20 cellular contexts compared by ENCODE assay signal in the genomic region with DNA sequence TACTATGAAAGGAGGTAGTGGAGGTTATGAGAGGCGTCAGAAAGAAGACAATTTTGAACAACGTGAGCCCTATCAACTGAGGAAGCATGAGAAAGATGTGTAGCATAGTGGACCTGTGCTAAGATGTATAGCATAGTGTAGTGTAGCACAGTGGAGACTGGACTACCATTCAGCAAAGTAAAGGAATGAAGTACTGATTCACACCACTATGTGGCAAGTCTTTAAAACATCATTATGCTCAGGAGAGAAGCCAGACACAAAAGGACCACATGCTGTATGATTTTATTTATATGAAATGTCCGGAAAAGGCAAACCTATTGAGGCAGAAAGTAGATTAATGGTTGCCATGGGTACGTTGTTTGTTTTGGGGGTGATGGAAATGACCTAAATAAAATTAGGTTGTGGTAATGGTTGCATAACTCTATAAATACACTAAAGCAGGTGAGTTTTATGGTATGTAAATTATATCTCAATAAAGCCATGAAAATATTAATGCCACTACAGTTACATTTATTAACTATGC.
"Had no signal": no experiment of that assay in that cellular context is flagged by ENCODE, and none has a peak within 500 bp of the region (broad histone marks: within the 10 kb centered on the region; RNA-seq: fewer than 3 reads in every experiment).

No MANE protein-coding gene starts in this region.

- H3K9me3 ChIP-seq: right lobe of liver, upper lobe of left lung had no signal

- H3K4me3 Mint-ChIP-seq: activated T-cell treated with anti-CD3 and anti-CD28 coated beads, Interleukin-2, amount 50 U/mL, for 24 hours; activated T-helper 17 cell treated with anti-CD3 and anti-CD28 coated beads, Interleukin-2, amount 50 U/mL, for 72 hours; central memory CD8-positive, alpha-beta T cell had no signal

- H3K36me3 ChIP-seq: right lobe of liver, thoracic aorta, upper lobe of left lung had no signal

- H3K4me3 ChIP-seq: right lobe of liver, skin epidermis, thoracic aorta, upper lobe of left lung had no signal

- H3K27ac Mint-ChIP-seq: activated naive CD4-positive, alpha-beta T cell treated with anti-CD3 and anti-CD28 coated beads, Interleukin-2, amount 50 U/mL, for 72 hours; activated T-cell treated with anti-CD3 and anti-CD28 coated beads, Interleukin-2, amount 50 U/mL, for 24 hours; activated T-helper 17 cell treated with anti-CD3 and anti-CD28 coated beads, Interleukin-2, amount 50 U/mL, for 72 hours had no signal

- H3K27ac ChIP-seq: right lobe of liver, skin epidermis, thoracic aorta, upper lobe of left lung, VCaP had no signal

- DNase-seq: activated CD4-positive, alpha-beta T cell treated with anti-CD3 and anti-CD28 coated beads, Interleukin-2, amount 50 U/mL, for 1 hour; activated CD4-positive, CD25-positive, alpha-beta regulatory T cell treated with anti-CD3 and anti-CD28 coated beads, Interleukin-2, amount 50 U/mL, for 72 hours; activated T-cell treated with anti-CD3 and anti-CD28 coated beads, Interleukin-2, amount 50 U/mL, for 24 hours; effector memory CD4-positive, alpha-beta T cell; hippocampal formation; nucleus accumbens; right lobe of liver; stimulated activated CD4-positive, alpha-beta T cell treated with anti-CD3 and anti-CD28 coated beads, Interleukin-15, amount 100 ng/mL, for 24 hours; stimulated activated CD4-positive, alpha-beta T cell treated with anti-CD3 and anti-CD28 coated beads, Interleukin-2, amount 100 ng/mL, for 48 hours; stimulated activated naive CD4-positive, alpha-beta T cell treated with Interleukin-2 at 50 U/mL for 16 hours; SW 1271; T-helper 2 cell; upper lobe of left lung had no signal

- H3K9me3 Mint-ChIP-seq: activated naive CD4-positive, alpha-beta T cell treated with anti-CD3 and anti-CD28 coated beads, Interleukin-2, amount 50 U/mL, for 72 hours; activated T-helper 17 cell treated with anti-CD3 and anti-CD28 coated beads, Interleukin-2, amount 50 U/mL, for 72 hours; central memory CD8-positive, alpha-beta T cell had no signal

- H3K4me1 ChIP-seq: right lobe of liver, upper lobe of left lung had no signal

- H3K27me3 ChIP-seq: right lobe of liver, upper lobe of left lung had no signal

- H3K4me1 Mint-ChIP-seq: activated T-helper 17 cell treated with anti-CD3 and anti-CD28 coated beads, Interleukin-2, amount 50 U/mL, for 72 hours; central memory CD8-positive, alpha-beta T cell had no signal

- ATAC-seq: activated naive CD4-positive, alpha-beta T cell treated with anti-CD3 and anti-CD28 coated beads, Interleukin-2, amount 50 U/mL, for 72 hours; activated T-helper 17 cell treated with anti-CD3 and anti-CD28 coated beads, Interleukin-2, amount 50 U/mL, for 72 hours; esophagus mucosa; right lobe of liver had no signal

- H3K27me3 Mint-ChIP-seq: activated T-cell treated with anti-CD3 and anti-CD28 coated beads, Interleukin-2, amount 50 U/mL, for 24 hours; activated T-helper 17 cell treated with anti-CD3 and anti-CD28 coated beads, Interleukin-2, amount 50 U/mL, for 72 hours had no signal

- H3K36me3 Mint-ChIP-seq: activated naive CD4-positive, alpha-beta T cell treated with anti-CD3 and anti-CD28 coated beads, Interleukin-2, amount 50 U/mL, for 72 hours had no signal
